In the genomic region with DNA sequence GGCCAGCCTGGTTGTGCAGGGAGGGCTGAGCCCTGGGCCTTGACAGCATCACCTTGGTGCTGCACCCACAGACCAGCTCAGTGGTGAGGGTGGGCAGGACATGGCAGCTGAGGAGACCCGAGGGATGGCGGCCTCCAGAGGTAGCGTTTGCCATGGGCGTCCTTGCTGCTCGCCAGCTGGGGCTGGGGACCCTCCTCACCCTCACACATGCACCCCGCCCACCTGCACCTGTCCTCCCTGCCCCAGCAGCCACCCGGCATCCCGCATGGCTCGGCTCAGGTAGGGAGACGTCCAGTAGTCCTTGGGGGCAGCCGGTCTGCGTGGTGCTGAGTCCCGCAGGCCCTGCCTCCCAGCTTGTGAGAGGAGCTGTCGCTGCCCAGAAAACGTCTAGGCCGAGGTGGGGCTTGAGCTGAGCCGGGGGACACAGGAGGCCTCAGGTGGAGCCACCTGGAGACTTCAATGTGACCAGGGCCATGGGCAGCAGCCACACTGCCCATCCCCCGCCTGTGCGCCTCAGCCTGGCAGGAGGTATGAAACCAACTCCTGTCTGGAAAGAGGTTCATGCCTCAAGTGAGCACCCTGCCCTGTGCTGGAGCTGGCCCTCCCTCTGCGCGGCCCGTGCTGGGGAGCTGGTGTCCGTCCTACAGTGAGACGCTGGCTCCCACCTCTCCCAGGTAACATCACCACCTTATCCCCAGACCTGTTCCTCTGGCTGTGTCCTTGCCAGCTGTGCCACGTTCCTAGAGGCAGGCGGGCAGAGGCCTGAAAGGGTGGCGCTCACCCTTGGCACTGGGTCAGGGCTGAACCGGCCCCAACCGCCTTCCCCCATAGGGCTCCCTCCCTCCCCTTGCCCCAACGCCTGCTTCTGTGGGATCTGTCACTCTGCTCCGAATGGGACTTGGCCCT, we compare ENCODE assay signal across 1 cellular context.
TF ChIP-seq lines count a peak whose summit lies in the region.

No MANE protein-coding gene starts in this region.

TF ChIP-seq in K562, 482 proteins besides CTCF, POLR2A, EP300 and RAD21:
- TF ChIP-seq MED1 (CRISPR knock-in tag; IDR thresholded peaks at IDR 0.05; ENCODE audit: borderline replicate concordance) = no peak
- TF ChIP-seq POLR2G (IDR thresholded peaks at IDR 0.05; ENCODE audit: low read depth, low read length) = peak; percentile 39; the same call in 1 of the 2 replicates
